In the genomic region with DNA sequence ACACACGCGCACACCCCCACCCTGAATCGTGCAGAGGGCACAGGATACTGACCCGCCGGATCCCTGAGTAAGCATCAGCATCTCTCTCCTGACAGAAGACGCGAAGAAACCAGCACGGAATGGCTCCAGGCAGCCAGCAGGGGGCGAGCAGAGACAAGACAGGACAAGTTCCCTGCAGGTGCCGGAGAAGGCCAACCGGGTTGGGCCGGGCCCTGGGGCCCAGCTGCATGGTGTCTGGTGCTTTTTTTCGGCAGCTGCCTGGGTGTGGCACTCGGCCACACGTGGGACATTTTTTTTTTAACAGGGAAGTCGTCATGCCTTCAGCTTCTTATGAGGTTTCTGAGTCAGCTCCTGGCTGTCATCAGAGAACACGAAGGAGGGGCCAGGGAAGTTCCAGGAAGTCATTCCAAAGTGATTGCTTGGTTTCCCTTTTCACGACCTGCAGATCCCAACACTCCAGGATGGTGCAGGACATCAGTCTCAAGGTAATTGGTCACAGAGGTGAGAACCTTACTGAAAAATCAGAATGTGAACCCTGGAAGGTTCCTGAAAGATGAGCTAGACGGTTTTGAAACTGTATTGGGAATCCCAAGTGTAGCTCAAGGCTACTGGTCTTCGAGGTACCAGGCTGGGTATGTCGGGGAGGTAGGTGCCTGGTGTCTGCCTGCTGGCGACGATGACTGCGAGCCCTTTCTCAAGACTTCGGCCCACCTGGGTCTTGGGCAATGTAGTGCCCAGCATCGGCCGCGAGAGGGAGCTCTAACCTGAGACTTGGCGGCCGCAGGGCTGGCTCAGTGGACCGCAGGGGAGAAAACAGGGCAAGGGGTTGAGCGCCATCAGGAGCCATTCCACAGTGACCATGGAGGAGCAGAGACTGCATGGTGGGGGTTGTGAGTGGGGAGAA, we compare ENCODE assay signal across 8 cellular contexts.
DNase-seq lines count a peak whose midpoint lies in the region; ATAC-seq and TF ChIP-seq lines count a peak whose summit lies in the region.

No MANE protein-coding gene starts in this region.

- H3K9me3 ChIP-seq in Caco-2 (no peaks in the 10 kb centered on the region), neutrophil (no peaks in the 10 kb centered on the region), stomach (no peaks in the 10 kb centered on the region)

- 1 to 3% (median 1%) methylated on average over 30 to 32 of the region's 32 CpGs for WGBS in stomach, 5 donors

- H3K4me1 Mint-ChIP-seq in Caco-2 (ENCODE audit: low read depth, unreplicated experiment), result peaks cover 7% of the 10 kb centered on the region

- H3K9me3 Mint-ChIP-seq in Caco-2 (ENCODE audit: unreplicated experiment), result no peaks in the 10 kb centered on the region

- H3K4me3 Mint-ChIP-seq in Caco-2 (ENCODE audit: unreplicated experiment), result peak overlapping the region; percentile 62

- TSS peak; percentile 74 for BruUV-seq in Caco-2 (replicated peaks; lab: Mats Ljungman, UMichigan)

- H3K4me3 ChIP-seq in Caco-2 (ENCODE audit: low read depth, low read length), result peak overlapping the region; percentile 17
- H3K4me3 ChIP-seq in neutrophil (ENCODE audit: low read depth in 1 of 2, low read length in 1 of 2), result no peak overlapping the region
- peak overlapping the region in 2 of 4 donors; percentile 8 to 23 for H3K4me3 ChIP-seq in stomach

- no peak for TF ChIP-seq EP300 in stomach (IDR thresholded peaks at IDR 0.05)

- TF ChIP-seq CTCF in Caco-2 (IDR thresholded peaks at IDR 0.05; ENCODE audit: insufficient read depth in 1 of 2, low read depth in 1 of 2, low read length in 1 of 2, severe bottlenecking in 1 of 2, unreplicated experiment in 1 of 2), result peak; percentile 99
- TF ChIP-seq CTCF in neutrophil (IDR thresholded peaks at IDR 0.05), result peak; percentile 80
- TF ChIP-seq CTCF in stomach (IDR thresholded peaks at IDR 0.05), result peak in 5 of 7 experiments; percentile 90 to 97 (median 94)

- peak; percentile 94 for DNase-seq in Caco-2
- DNase-seq in M059J (ENCODE audit: low read depth), result peak; percentile 96
- peak; percentile 88 for DNase-seq in SIG-M5 treated with dmso at 0.1 percent for 504 hours (lab: John Stamatoyannopoulos, UW; ENCODE audit: unreplicated experiment)
- DNase-seq in activated gamma-delta T cell (lab: John Stamatoyannopoulos, UW), result peak; percentile 23
- DNase-seq in foreskin melanocyte, result peak; percentile 66
- DNase-seq in stomach, result peak; percentile 90

- intact Hi-C loops in Caco-2 (cut with micrococcal nuclease; ENCODE audit: unreplicated experiment), result loop anchor here (1.0 to 5.0 kb wide), 7 partner anchors 33 to 504 kb away; no protein-coding TSS in a partner anchor
- intact Hi-C loops in stomach (cut with DNase I; ENCODE audit: low total_unique reads), result loop anchor here (5.0 kb wide), 2 partner anchors 477 to 507 kb away; no protein-coding TSS in a partner anchor

- H3K27ac ChIP-seq in neutrophil (no peak overlapping the region), stomach (peak overlapping the region; percentile 60 to 76 (median 68))

- H3K4me1 ChIP-seq in Caco-2 (no peaks in the 10 kb centered on the region), neutrophil (ENCODE audit: control insufficient read depth in 1 of 2, insufficient read depth in 1 of 2, low read depth in 1 of 2, low read length in 1 of 2) (peaks cover 4% of the 10 kb centered on the region in 2 experiments), stomach (peaks cover 8 to 29% (median 16%) of the 10 kb centered on the region in 4 donors)

- peak overlapping the region; percentile 55 for H3K27ac Mint-ChIP-seq in Caco-2 (ENCODE audit: unreplicated experiment)

- H3K27me3 ChIP-seq in Caco-2 (replicated peaks; ENCODE audit: control insufficient read depth, insufficient read depth, low read length) (peaks cover 2% of the 10 kb centered on the region), neutrophil (peaks cover 48% of the 10 kb centered on the region), stomach (peaks cover 0 to 44% (median 6%) of the 10 kb centered on the region in 3 donors)

- POLR2A ChIA-PET in Caco-2 (lab: Charles Lee), result no interaction called here

- peak; percentile 73 for ATAC-seq in GM21619 (IDR thresholded peaks at IDR 0.05; ENCODE audit: unreplicated experiment)

- H3K36me3 ChIP-seq in Caco-2 (ENCODE audit: control insufficient read depth, insufficient read depth, low read length) (no peaks in the 10 kb centered on the region), neutrophil (no peaks in the 10 kb centered on the region), stomach (no peaks in the 10 kb centered on the region)

- no peaks in the 10 kb centered on the region for H3K36me3 Mint-ChIP-seq in Caco-2 (ENCODE audit: insufficient read depth, unreplicated experiment)

- CTCF ChIA-PET in Caco-2 (lab: Charles Lee), result interaction anchor here (0.5 to 6.4 kb wide), 69 partner anchors 8 to 976 kb away, joined by 3 to 85 read pairs (median 4); no protein-coding TSS in a partner anchor

- H3K27me3 Mint-ChIP-seq in Caco-2 (ENCODE audit: insufficient read depth, unreplicated experiment), result peaks cover 18% of the 10 kb centered on the region

- no peak for TF ChIP-seq POLR2A in stomach (IDR thresholded peaks at IDR 0.05)

Comparison
In these comparisons a context has a peak if more than half of its experiments do, and no peak if none do; other contexts are left out.
1. DNase-seq: peak in every context shown above with its lines; median percentile 96 in M059J; 94 in Caco-2; 90 in stomach; 88 in SIG-M5 treated with dmso at 0.1 percent for 504 hours; 66 in foreskin melanocyte; 23 in activated gamma-delta T cell.